13 cellular contexts compared by ENCODE assay signal in the genomic region with DNA sequence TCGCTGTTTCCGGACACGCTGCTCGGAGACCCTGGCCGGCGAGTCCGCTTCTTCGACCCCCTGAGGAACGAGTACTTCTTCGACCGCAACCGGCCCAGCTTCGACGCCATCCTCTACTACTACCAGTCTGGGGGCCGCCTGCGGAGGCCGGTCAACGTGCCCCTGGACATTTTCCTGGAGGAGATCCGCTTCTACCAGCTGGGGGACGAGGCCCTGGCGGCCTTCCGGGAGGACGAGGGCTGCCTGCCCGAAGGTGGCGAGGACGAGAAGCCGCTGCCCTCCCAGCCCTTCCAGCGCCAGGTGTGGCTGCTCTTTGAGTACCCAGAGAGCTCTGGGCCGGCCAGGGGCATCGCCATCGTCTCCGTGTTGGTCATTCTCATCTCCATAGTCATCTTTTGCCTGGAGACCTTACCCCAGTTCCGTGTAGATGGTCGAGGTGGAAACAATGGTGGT.
DNase-seq lines count a peak whose midpoint lies in the region; ATAC-seq and TF ChIP-seq lines count a peak whose summit lies in the region.
"Had no signal": no experiment of that assay in that cellular context is flagged by ENCODE, and none has a peak within 500 bp of the region (broad histone marks: within the 10 kb centered on the region; RNA-seq: fewer than 3 reads in every experiment).

No MANE protein-coding gene starts in this region.

- peak overlapping the region; percentile 44 to 81 (median 74) for H3K4me3 Mint-ChIP-seq in CD4-positive, alpha-beta memory T cell
- H3K4me3 Mint-ChIP-seq in endodermal cell: peak overlapping the region; percentile 59
- H3K4me3 Mint-ChIP-seq in progenitor cell of endocrine pancreas (ENCODE audit: low read depth): peak overlapping the region; percentile 75

- WGBS in endodermal cell (ENCODE audit: insufficient coverage in 1 of 2, insufficient read length in 1 of 2), 2 experiments: 41 to 72% methylated on average over 16 to 34 of the region's 34 CpGs

- no peak overlapping the region for H3K27ac ChIP-seq in CD4-positive, alpha-beta memory T cell (ENCODE audit: low read depth, low read length)
- H3K27ac ChIP-seq in HUES6 (ENCODE audit: low read depth, low read length) (no peak overlapping the region), endodermal cell (ENCODE audit: low read depth, low read length) (no peak overlapping the region)
- H3K27ac ChIP-seq: foreskin keratinocyte had no signal

- TF ChIP-seq CTCF in endodermal cell (conservative IDR thresholded peaks at IDR 0.05): no peak
- TF ChIP-seq CTCF in progenitor cell of endocrine pancreas (IDR thresholded peaks at IDR 0.05; ENCODE audit: unreplicated experiment): peak; percentile 9

- H3K27me3 ChIP-seq in CD4-positive, alpha-beta memory T cell (ENCODE audit: insufficient read depth, low read length): no peaks in the 10 kb centered on the region
- H3K27me3 ChIP-seq in HUES6 (ENCODE audit: control insufficient read depth, insufficient read depth, low read length): peaks cover 65% of the 10 kb centered on the region
- peaks cover 75% of the 10 kb centered on the region for H3K27me3 ChIP-seq in endodermal cell (ENCODE audit: control insufficient read depth, insufficient read depth, low read length, poor library complexity, severe bottlenecking)

- H3K27me3 Mint-ChIP-seq in CD4-positive, alpha-beta memory T cell: peaks cover 5 to 14% of the 10 kb centered on the region in 2 donors
- peaks cover 77% of the 10 kb centered on the region for H3K27me3 Mint-ChIP-seq in endodermal cell (ENCODE audit: insufficient read depth)
- peaks cover 76% of the 10 kb centered on the region for H3K27me3 Mint-ChIP-seq in progenitor cell of endocrine pancreas

- ATAC-seq in GM21447 (IDR thresholded peaks at IDR 0.05; ENCODE audit: unreplicated experiment): no peak

- no peaks in the 10 kb centered on the region for H3K9me3 Mint-ChIP-seq in CD4-positive, alpha-beta memory T cell
- H3K9me3 Mint-ChIP-seq in endodermal cell (no peaks in the 10 kb centered on the region), progenitor cell of endocrine pancreas (ENCODE audit: low read depth) (no peaks in the 10 kb centered on the region)

- H3K9ac ChIP-seq in HUES6 (ENCODE audit: low read length) (no peak overlapping the region), endodermal cell (ENCODE audit: extremely low read depth, low read length, poor library complexity, severe bottlenecking) (no peak overlapping the region)

- H3K9me3 ChIP-seq in CD4-positive, alpha-beta memory T cell (ENCODE audit: control insufficient read depth in 1 of 2, low read length in 2 of 2): no peaks in the 10 kb centered on the region
- H3K9me3 ChIP-seq in HUES6 (ENCODE audit: control insufficient read depth, insufficient read depth, low read depth, low read length) (no peaks in the 10 kb centered on the region), endodermal cell (ENCODE audit: control insufficient read depth, low read length) (no peaks in the 10 kb centered on the region)

- peaks cover 0 to 6% of the 10 kb centered on the region in 2 donors for H3K36me3 Mint-ChIP-seq in CD4-positive, alpha-beta memory T cell
- H3K36me3 Mint-ChIP-seq in endodermal cell (ENCODE audit: low read depth) (peaks cover 7% of the 10 kb centered on the region), progenitor cell of endocrine pancreas (ENCODE audit: insufficient read depth) (peaks cover 7% of the 10 kb centered on the region)

- peaks cover 43% of the 10 kb centered on the region for H3K4me1 ChIP-seq in CD4-positive, alpha-beta memory T cell (ENCODE audit: insufficient read depth, low read length)
- peaks cover 6% of the 10 kb centered on the region for H3K4me1 ChIP-seq in HUES6 (ENCODE audit: control insufficient read depth, insufficient read depth, low read length)
- H3K4me1 ChIP-seq in endodermal cell (ENCODE audit: control insufficient read depth, insufficient read depth, low read length): no peaks in the 10 kb centered on the region
- H3K4me1 ChIP-seq: foreskin keratinocyte had no signal

- H3K4me3 ChIP-seq in CD4-positive, alpha-beta memory T cell (ENCODE audit: low read length in 2 of 2): no peak overlapping the region
- H3K4me3 ChIP-seq in HUES6 (ENCODE audit: low read depth, low read length) (peak overlapping the region; percentile 85), endodermal cell (ENCODE audit: low read length) (peak overlapping the region; percentile 76)

- POLR2A ChIA-PET in CD4-positive, alpha-beta memory T cell (lab: Charles Lee; ENCODE audit: partially characterized antibody): interaction anchor here (0.9 to 1.0 kb wide), 2 partner anchors 15 to 45 kb away, joined by 3 read pairs; no protein-coding TSS in a partner anchor

- peaks cover 38 to 68% (median 50%) of the 10 kb centered on the region in 4 donors for H3K4me1 Mint-ChIP-seq in CD4-positive, alpha-beta memory T cell
- H3K4me1 Mint-ChIP-seq in endodermal cell (peaks cover 3% of the 10 kb centered on the region), progenitor cell of endocrine pancreas (ENCODE audit: low read depth) (peaks cover 6% of the 10 kb centered on the region)

- peak overlapping the region in 1 of 7 donors; percentile 43 for H3K27ac Mint-ChIP-seq in CD4-positive, alpha-beta memory T cell
- no peak overlapping the region for H3K27ac Mint-ChIP-seq in endodermal cell
- H3K27ac Mint-ChIP-seq in progenitor cell of endocrine pancreas: no peak overlapping the region

- CTCF ChIA-PET in CD4-positive, alpha-beta memory T cell (lab: Charles Lee; ENCODE audit: partially characterized antibody): interaction anchor here (3.4 kb wide), 1 partner anchor 44 kb away, joined by 10 read pairs; no protein-coding TSS in a partner anchor

- intact Hi-C loops in CD4-positive, alpha-beta memory T cell (cut with micrococcal nuclease): no loop called here

- no peak for DNase-seq in CD4-positive, alpha-beta memory T cell
- DNase-seq in endodermal cell: no peak
- no peak for DNase-seq in progenitor cell of endocrine pancreas (ENCODE audit: low spot score, unreplicated experiment)
- DNase-seq in retina: no peak
- no peak for DNase-seq in activated CD8-positive, alpha-beta memory T cell treated with anti-CD3 and anti-CD28 coated beads, Interleukin-2, amount 50 U/mL, for 4 hours
- DNase-seq in activated CD4-positive, alpha-beta T cell treated with anti-CD3 and anti-CD28 coated beads, Interleukin-2, amount 50 U/mL, for 1 hour: no peak
- DNase-seq: DMS 273 treated with DMSO at 0.1 percent for 48 hours, foreskin keratinocyte, KBM-7, NCI-H2171, SIG-M5 had no signal

- no peaks in the 10 kb centered on the region for H3K36me3 ChIP-seq in CD4-positive, alpha-beta memory T cell (ENCODE audit: insufficient read depth, low read length)
- H3K36me3 ChIP-seq in HUES6 (ENCODE audit: control insufficient read depth, insufficient read depth, low read length): no peaks in the 10 kb centered on the region
- H3K36me3 ChIP-seq in endodermal cell (ENCODE audit: control insufficient read depth, insufficient read depth, low read length): no peaks in the 10 kb centered on the region

Comparison
In these comparisons a context has a peak if more than half of its experiments do, and no peak if none do; other contexts are left out.
1. H3K4me3 ChIP-seq: peak in HUES6 (single experiment) and endodermal cell (single experiment); none in CD4-positive, alpha-beta memory T cell (0 of 2).
2. Peak in every context shown above with its lines, with median percentiles within 50 percentile points of each other: H3K4me3 Mint-ChIP-seq.